In the genomic region with DNA sequence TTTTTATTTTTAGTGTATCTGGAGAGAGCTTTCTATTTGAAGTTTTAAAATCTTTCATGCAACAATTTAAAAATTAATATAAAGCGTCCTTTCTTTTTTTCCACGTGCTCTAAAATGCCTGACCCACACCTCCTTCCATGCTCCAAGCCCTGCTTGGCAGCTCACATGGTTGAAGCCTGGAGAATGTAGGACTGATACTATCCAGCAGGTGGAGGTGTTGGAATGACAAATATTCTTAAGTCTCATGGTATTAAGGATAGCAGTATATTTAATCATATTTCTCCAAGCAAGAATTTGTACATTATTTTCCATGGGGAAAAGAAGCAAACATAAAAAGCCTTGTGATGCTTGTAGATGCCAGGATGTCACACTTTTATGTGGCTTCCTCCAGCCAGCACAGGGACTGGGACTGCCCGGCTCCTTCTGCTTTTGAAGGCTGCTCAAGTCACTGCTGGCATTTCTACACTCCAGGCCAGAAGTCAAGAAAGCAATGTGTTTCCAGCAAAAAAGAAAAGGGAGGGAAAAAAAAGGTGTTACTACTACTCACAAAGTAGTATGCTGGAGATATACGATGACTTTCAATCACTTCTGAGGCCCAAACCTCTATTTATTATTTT, we compare ENCODE assay signal across 8 cellular contexts. TPM values are rescaled to one million over a fixed set of nuclear protein-coding genes. Genes with fewer than 3 reads are reported as not detected.
DNase-seq lines count a peak whose midpoint lies in the region; ATAC-seq, FAIRE-seq and TF ChIP-seq lines count a peak whose summit lies in the region.

No MANE protein-coding gene starts in this region.

- no peaks in the 10 kb centered on the region for H3K79me2 ChIP-seq in parathyroid adenoma

- no peak overlapping the region for H2AFZ ChIP-seq in parathyroid adenoma

- intact Hi-C loops in Right ventricle myocardium inferior (cut with DNase I) (loop anchor here (5.0 kb wide), 1 partner anchor 222 kb away; no protein-coding TSS in a partner anchor), cardiac septum (cut with DNase I) (loop anchor here (5.0 kb wide), 1 partner anchor 222 kb away; no protein-coding TSS in a partner anchor)

- H3K9me3 ChIP-seq in SJSA1 (replicated peaks), result no peaks in the 10 kb centered on the region
- H3K9me3 ChIP-seq in parathyroid adenoma (ENCODE audit: control insufficient read depth, low read length), result no peaks in the 10 kb centered on the region

- no peak for FAIRE-seq in GM19239 (lab: Jason Lieb, UNC)

- peak; percentile 58 for TF ChIP-seq CTCF in parathyroid adenoma (IDR thresholded peaks at IDR 0.05)

- H3K4me1 ChIP-seq in SJSA1 (replicated peaks), result peaks cover 13% of the 10 kb centered on the region
- no peaks in the 10 kb centered on the region for H3K4me1 ChIP-seq in parathyroid adenoma

- no peak overlapping the region for H3K9ac ChIP-seq in parathyroid adenoma

- H3K36me3 ChIP-seq in SJSA1 (peaks cover 66% of the 10 kb centered on the region), parathyroid adenoma (ENCODE audit: control insufficient read depth, insufficient read depth, low read length) (no peaks in the 10 kb centered on the region)

- peak; percentile 51 for ATAC-seq in Right ventricle myocardium inferior
- ATAC-seq in GM21515 (IDR thresholded peaks at IDR 0.05; ENCODE audit: unreplicated experiment), result no peak

- H3K27ac ChIP-seq in SJSA1 (no peak overlapping the region), parathyroid adenoma (no peak overlapping the region)

- H3K4me3 ChIP-seq in SJSA1 (no peak overlapping the region), parathyroid adenoma (ENCODE audit: low read depth, low read length) (no peak overlapping the region)

- no peak overlapping the region for H3K4me2 ChIP-seq in parathyroid adenoma (ENCODE audit: low read length)

- H3K27me3 ChIP-seq in SJSA1 (replicated peaks) (no peaks in the 10 kb centered on the region), parathyroid adenoma (ENCODE audit: control insufficient read depth, insufficient read depth, low read length) (no peaks in the 10 kb centered on the region)

- DNase-seq in Right ventricle myocardium inferior (ENCODE audit: missing footprints) (no peak), cardiac septum (ENCODE audit: low spot score) (no peak), HuH-7 (ENCODE audit: low spot score) (peak; percentile 62), SJSA1 (ENCODE audit: low read depth in 1 of 2, low spot score in 2 of 2) (peak; percentile 45 to 49), fibroblast of the conjunctiva (ENCODE audit: low read depth) (peak; percentile 20), GM19239 (ENCODE audit: insufficient read length, low spot score) (no peak)

RNA-seq across cellular contexts. Expression of a gene that starts 49.7 kb away (rescaled TPM):
- total RNA-seq in Right ventricle myocardium inferior, result 369 TPM
- total RNA-seq in cardiac septum, result 285 TPM
- 78.6 and 97.0 TPM in 2 replicates for total RNA-seq in SJSA1 (2014; rRNA removed; shearing (Covaris generic))

RNA-seq across cellular contexts. Expression of a gene that starts 50.2 kb away (rescaled TPM):
- 21.9 TPM for total RNA-seq in Right ventricle myocardium inferior
- 36.5 TPM for total RNA-seq in cardiac septum
- 19.2 and 23.9 TPM in 2 replicates for total RNA-seq in SJSA1 (2014; rRNA removed; shearing (Covaris generic))

RNA-seq across cellular contexts. Expression of a gene that starts 57.8 kb away (rescaled TPM):
- total RNA-seq in Right ventricle myocardium inferior (16.7 TPM), cardiac septum (13.5 TPM)
- 57.9 and 64.3 TPM in 2 replicates for total RNA-seq in SJSA1 (2014; rRNA removed; shearing (Covaris generic))

Comparison
In these comparisons a context has a peak if more than half of its experiments do, and no peak if none do; other contexts are left out.
1. DNase-seq: peak in HuH-7 (single experiment), SJSA1 (2 of 2) and fibroblast of the conjunctiva (single experiment); none in Right ventricle myocardium inferior (single experiment), cardiac septum (single experiment) and GM19239 (single experiment).